ENCODE assay signal across 15 cellular contexts in genomic region chr2:116057538-116057937, GRCh38.
"Had no signal": no experiment of that assay in that cellular context is flagged by ENCODE, and none has a peak within 500 bp of the region (broad histone marks: within the 10 kb centered on the region; RNA-seq: fewer than 3 reads in every experiment).

No MANE protein-coding gene starts in this region.

- H3K4me1 ChIP-seq: pancreas, upper lobe of left lung had no signal

- H3K27ac ChIP-seq: epithelial cell of prostate, pancreas, upper lobe of left lung had no signal

- ATAC-seq: activated naive CD8-positive, alpha-beta T cell treated with anti-CD3 and anti-CD28 coated beads, Interleukin-2, amount 50 U/mL, for 24 hours; left colon; pancreas; right cardiac atrium; stimulated activated naive CD8-positive, alpha-beta T cell treated with anti-CD3 and anti-CD28 coated beads, Interleukin-15, Interleukin-2, amounts not matched to agents 100 U/mL and 50 U/mL, for 24 hours had no signal

- H3K36me3 ChIP-seq: pancreas, upper lobe of left lung had no signal

- H3K27me3 ChIP-seq: pancreas, upper lobe of left lung had no signal

- DNase-seq: activated CD4-positive, alpha-beta memory T cell treated with anti-CD3 and anti-CD28 coated beads, Interleukin-2, amount 10 ng/mL, durations not matched to agents 7 days and 5 days; activated CD4-positive, alpha-beta T cell treated with anti-CD3 and anti-CD28 coated beads for 48 hours; activated effector memory CD4-positive, alpha-beta T cell treated with anti-CD3 and anti-CD28 coated beads, Interleukin-2, amount 50 U/mL, for 16 hours; activated naive CD4-positive, alpha-beta T cell treated with anti-CD3 and anti-CD28 coated beads, Interleukin-2, amount 50 U/mL, for 16 hours; activated naive CD8-positive, alpha-beta T cell treated with anti-CD3 and anti-CD28 coated beads, Interleukin-2, amount 50 U/mL, for 24 hours; cerebellar nuclear complex; cortex of kidney; left colon; pancreas; right cardiac atrium; stimulated activated CD4-positive, alpha-beta T cell treated with anti-CD3 and anti-CD28 coated beads, Interleukin-4, amount 100 ng/mL, for 24 hours; stimulated activated naive CD8-positive, alpha-beta T cell treated with anti-CD3 and anti-CD28 coated beads, Interleukin-15, Interleukin-2, amounts not matched to agents 100 U/mL and 50 U/mL, for 24 hours; T-helper 9 cell; upper lobe of left lung had no signal

- H3K4me3 ChIP-seq: pancreas, upper lobe of left lung had no signal

- H3K9me3 ChIP-seq: pancreas, upper lobe of left lung had no signal
